In the genomic region with DNA sequence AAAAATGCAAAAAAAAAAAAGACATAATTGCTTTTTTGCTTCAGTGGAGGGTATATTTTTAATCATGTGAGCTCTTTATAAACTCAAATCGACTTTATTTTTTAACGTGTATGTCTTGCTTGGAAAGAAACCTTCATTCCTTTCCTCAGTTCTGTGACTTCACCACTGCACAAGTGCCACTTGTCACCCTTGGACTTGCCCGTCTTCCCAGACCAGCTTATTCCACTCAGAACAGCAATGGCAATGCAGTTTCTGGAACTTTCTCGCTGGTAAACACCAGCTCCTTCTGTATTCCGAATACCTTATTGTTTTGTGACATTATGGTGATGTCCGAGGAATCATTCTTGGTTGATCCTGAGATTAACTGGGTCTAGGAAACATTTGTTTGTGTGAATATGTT, we compare ENCODE assay signal across 20 cellular contexts.
"Had no signal": no experiment of that assay in that cellular context is flagged by ENCODE, and none has a peak within 500 bp of the region (broad histone marks: within the 10 kb centered on the region; RNA-seq: fewer than 3 reads in every experiment).

No MANE protein-coding gene starts in this region.

- H3K27me3 Mint-ChIP-seq: activated naive CD4-positive, alpha-beta T cell treated with anti-CD3 and anti-CD28 coated beads, Interleukin-2, amount 10 ng/mL, durations not matched to agents 7 days and 5 days; activated naive CD8-positive, alpha-beta T cell treated with anti-CD3 and anti-CD28 coated beads, Interleukin-2, amount 50 U/mL, for 24 hours; central memory CD8-positive, alpha-beta T cell; natural killer cell treated with Interleukin-12 subunit alpha and Interleukin-12 subunit beta and Interleukin-15 and Interleukin-18, amount 100 ng/mL, for 72 hours; stimulated activated memory B cell treated with anti-CD40 and anti-IgM and Interleukin-4, amounts not matched to agents 10 μg/mL and 1 μg/mL and 100 μg/mL, for 72 hours had no signal

- H3K9me3 ChIP-seq: colonic mucosa, tibial artery, uterus had no signal

- DNase-seq: activated CD4-positive, alpha-beta T cell treated with anti-CD3 and anti-CD28 coated beads, Interleukin-2, amount 50 U/mL, for 1 hour; activated CD4-positive, CD25-positive, alpha-beta regulatory T cell treated with anti-CD3 and anti-CD28 coated beads, Interleukin-2, amount 50 U/mL, for 72 hours; activated CD8-positive, alpha-beta memory T cell treated with anti-CD3 and anti-CD28 coated beads, Interleukin-2, amount 50 U/mL, for 4 hours; activated effector memory CD4-positive, alpha-beta T cell treated with Interleukin-2 at 50 U/mL for 16 hours; activated T-cell treated with anti-CD3 and anti-CD28 coated beads, Interleukin-2, amount 50 U/mL, for 4 hours; colonic mucosa; foreskin fibroblast; sigmoid colon; stimulated activated CD4-positive, alpha-beta T cell treated with anti-CD3 and anti-CD28 coated beads, Interleukin-4, amount 100 ng/mL, for 4 hours; uterus had no signal

- H3K4me3 Mint-ChIP-seq: activated naive CD4-positive, alpha-beta T cell treated with anti-CD3 and anti-CD28 coated beads, Interleukin-2, amount 10 ng/mL, durations not matched to agents 7 days and 5 days; activated naive CD8-positive, alpha-beta T cell treated with anti-CD3 and anti-CD28 coated beads, Interleukin-2, amount 50 U/mL, for 24 hours; activated T-cell treated with anti-CD3 and anti-CD28 coated beads, Interleukin-2, amount 50 U/mL, for 4 hours; brain; central memory CD8-positive, alpha-beta T cell; endodermal cell; natural killer cell treated with Interleukin-12 subunit alpha and Interleukin-12 subunit beta and Interleukin-15 and Interleukin-18, amount 100 ng/mL, for 72 hours; stimulated activated memory B cell treated with anti-CD40 and anti-IgM and Interleukin-4, amounts not matched to agents 10 μg/mL and 1 μg/mL and 100 μg/mL, for 72 hours; T-helper 1 cell treated with Interleukin-12 subunit alpha and Interleukin-12 subunit beta and Interleukin-4 antibody, amounts not matched to agents 30 μg/mL and 1 μg/mL, for 36 hours had no signal

- H3K27me3 ChIP-seq: colonic mucosa, sigmoid colon, tibial artery, uterus had no signal

- H3K27ac ChIP-seq: colonic mucosa, epithelial cell of prostate, sigmoid colon, tibial artery, uterus had no signal

- H3K9me3 Mint-ChIP-seq: endodermal cell had no signal

- ATAC-seq: activated naive CD8-positive, alpha-beta T cell treated with anti-CD3 and anti-CD28 coated beads, Interleukin-2, amount 50 U/mL, for 24 hours; activated T-cell treated with anti-CD3 and anti-CD28 coated beads, Interleukin-2, amount 50 U/mL, for 4 hours; natural killer cell treated with Interleukin-12 subunit alpha and Interleukin-12 subunit beta and Interleukin-15 and Interleukin-18, amount 100 ng/mL, for 72 hours; stimulated activated memory B cell treated with anti-CD40 and anti-IgM and Interleukin-4, amounts not matched to agents 10 μg/mL and 1 μg/mL and 100 μg/mL, for 72 hours had no signal

- H3K4me3 ChIP-seq: colonic mucosa, sigmoid colon, tibial artery, uterus had no signal

- H3K36me3 Mint-ChIP-seq: activated naive CD4-positive, alpha-beta T cell treated with anti-CD3 and anti-CD28 coated beads, Interleukin-2, amount 10 ng/mL, durations not matched to agents 7 days and 5 days; brain; stimulated activated memory B cell treated with anti-CD40 and anti-IgM and Interleukin-4, amounts not matched to agents 10 μg/mL and 1 μg/mL and 100 μg/mL, for 72 hours had no signal

- H3K36me3 ChIP-seq: colonic mucosa, sigmoid colon, tibial artery, uterus had no signal

- H3K4me1 ChIP-seq: colonic mucosa, tibial artery, uterus had no signal

- H3K4me1 Mint-ChIP-seq: activated naive CD4-positive, alpha-beta T cell treated with anti-CD3 and anti-CD28 coated beads, Interleukin-2, amount 10 ng/mL, durations not matched to agents 7 days and 5 days; activated naive CD8-positive, alpha-beta T cell treated with anti-CD3 and anti-CD28 coated beads, Interleukin-2, amount 50 U/mL, for 24 hours; central memory CD8-positive, alpha-beta T cell; endodermal cell; stimulated activated memory B cell treated with anti-CD40 and anti-IgM and Interleukin-4, amounts not matched to agents 10 μg/mL and 1 μg/mL and 100 μg/mL, for 72 hours had no signal

- H3K27ac Mint-ChIP-seq: activated naive CD4-positive, alpha-beta T cell treated with anti-CD3 and anti-CD28 coated beads, Interleukin-2, amount 10 ng/mL, durations not matched to agents 7 days and 5 days; activated naive CD8-positive, alpha-beta T cell treated with anti-CD3 and anti-CD28 coated beads, Interleukin-2, amount 50 U/mL, for 24 hours; endodermal cell; natural killer cell treated with Interleukin-12 subunit alpha and Interleukin-12 subunit beta and Interleukin-15 and Interleukin-18, amount 100 ng/mL, for 72 hours; stimulated activated memory B cell treated with anti-CD40 and anti-IgM and Interleukin-4, amounts not matched to agents 10 μg/mL and 1 μg/mL and 100 μg/mL, for 72 hours; T-helper 1 cell treated with Interleukin-12 subunit alpha and Interleukin-12 subunit beta and Interleukin-4 antibody, amounts not matched to agents 30 μg/mL and 1 μg/mL, for 36 hours had no signal
